10 cellular contexts compared by ENCODE assay signal in genomic region chr20:53999077-53999476, GRCh38.
"Had no signal": no experiment of that assay in that cellular context is flagged by ENCODE, and none has a peak within 500 bp of the region (broad histone marks: within the 10 kb centered on the region; RNA-seq: fewer than 3 reads in every experiment).

No MANE protein-coding gene starts in this region.

- FAIRE-seq: H1, H54, HepG2 had no signal

- H3K4me3 Mint-ChIP-seq: H9, IgD-negative memory B cell had no signal

- ATAC-seq: HepG2 had no signal

- H3K27ac ChIP-seq: GM23248, KMS-11 had no signal

- H3K4me2 ChIP-seq: KMS-11 had no signal

- H3K27ac Mint-ChIP-seq: IgD-negative memory B cell had no signal

- H3K9ac ChIP-seq: GM23248, KMS-11 had no signal

- DNase-seq: GM23248, H9, HCEC 1CT, Karpas-422, KBM-7 had no signal

- H3K4me3 ChIP-seq: GM23248 had no signal

- H2AFZ ChIP-seq: GM23248 had no signal
